Comparison of ENCODE assay signal across 23 cellular contexts in the genomic region with DNA sequence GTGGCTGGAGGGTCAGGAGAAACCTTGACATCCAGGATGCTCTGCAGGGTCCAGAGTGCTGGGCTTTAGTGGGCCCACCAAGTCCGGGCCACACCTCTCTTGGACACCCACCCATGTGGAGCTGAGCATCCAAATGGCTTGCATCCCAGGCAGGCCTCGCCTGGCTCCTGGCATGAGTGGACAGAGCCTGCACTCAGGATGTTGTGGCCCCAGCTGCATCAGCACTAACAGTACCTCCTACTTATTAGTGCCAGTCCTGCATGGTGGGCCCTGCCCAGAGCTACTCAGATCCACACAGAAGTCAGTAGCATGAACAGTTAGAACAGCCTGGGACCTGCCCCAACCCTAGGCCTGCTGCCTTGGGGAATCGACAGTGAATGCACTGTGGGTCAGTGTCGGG. TPM values are rescaled to one million over a fixed set of nuclear protein-coding genes. Genes with fewer than 3 reads are reported as not detected.
DNase-seq lines count a peak whose midpoint lies in the region; ATAC-seq and TF ChIP-seq lines count a peak whose summit lies in the region.
"Had no signal": no experiment of that assay in that cellular context is flagged by ENCODE, and none has a peak within 500 bp of the region (broad histone marks: within the 10 kb centered on the region; RNA-seq: fewer than 3 reads in every experiment).

No MANE protein-coding gene starts in this region.

- no peak overlapping the region for H3K27ac Mint-ChIP-seq in natural killer cell treated with Interleukin-12 subunit alpha and Interleukin-12 subunit beta and Interleukin-15 and Interleukin-18, amount 100 ng/mL, for 72 hours
- no peak overlapping the region for H3K27ac Mint-ChIP-seq in natural killer cell
- peak overlapping the region; percentile 84 for H3K27ac Mint-ChIP-seq in T-helper 2 cell treated with Interferon-gamma antibody and Interleukin-4, amounts not matched to agents 5 μg/mL and 100 μg/mL, for 36 hours
- H3K27ac Mint-ChIP-seq: activated CD8-positive, alpha-beta T cell treated with anti-CD3 and anti-CD28 coated beads, Interleukin-2, amount 10 ng/mL, durations not matched to agents 7 days and 5 days; activated naive CD4-positive, alpha-beta T cell treated with anti-CD3 and anti-CD28 coated beads, Interleukin-2, amount 10 ng/mL, durations not matched to agents 7 days and 5 days; activated T-cell treated with anti-CD3 and anti-CD28 coated beads, Interleukin-2, amount 50 U/mL, for 24 hours; endodermal cell; mesothelial cell of epicardium; nephron progenitor cell had no signal

- no peaks in the 10 kb centered on the region for H3K27me3 ChIP-seq in SJCRH30
- H3K27me3 ChIP-seq: upper lobe of left lung had no signal

- H3K36me3 ChIP-seq in mesodermal cell (ENCODE audit: control insufficient read depth, insufficient read depth, low read length) (no peaks in the 10 kb centered on the region), SJCRH30 (no peaks in the 10 kb centered on the region)
- H3K36me3 ChIP-seq: upper lobe of left lung had no signal

- no peaks in the 10 kb centered on the region for H3K36me3 Mint-ChIP-seq in natural killer cell treated with Interleukin-12 subunit alpha and Interleukin-12 subunit beta and Interleukin-15 and Interleukin-18, amount 100 ng/mL, for 72 hours
- H3K36me3 Mint-ChIP-seq in natural killer cell: no peaks in the 10 kb centered on the region
- H3K36me3 Mint-ChIP-seq in T-helper 2 cell treated with Interferon-gamma antibody and Interleukin-4, amounts not matched to agents 5 μg/mL and 100 μg/mL, for 36 hours (ENCODE audit: low read depth): no peaks in the 10 kb centered on the region
- H3K36me3 Mint-ChIP-seq: activated naive CD4-positive, alpha-beta T cell treated with anti-CD3 and anti-CD28 coated beads, Interleukin-2, amount 10 ng/mL, durations not matched to agents 7 days and 5 days; mesothelial cell of epicardium had no signal

- H3K9me3 ChIP-seq in mesodermal cell (ENCODE audit: control insufficient read depth, low read length) (no peaks in the 10 kb centered on the region), SJCRH30 (replicated peaks) (no peaks in the 10 kb centered on the region)
- H3K9me3 ChIP-seq: upper lobe of left lung had no signal

- intact Hi-C loops in natural killer cell (cut with micrococcal nuclease): no loop called here

- POLR2A ChIA-PET in HEK293T (lab: Yijun Ruan, JAX): no interaction called here

- DNase-seq in natural killer cell treated with Interleukin-12 subunit alpha and Interleukin-12 subunit beta and Interleukin-15 and Interleukin-18, amount 100 ng/mL, for 72 hours (ENCODE audit: low spot score): no peak
- DNase-seq in natural killer cell (no peak), HEK293T (ENCODE audit: extremely low spot score) (no peak), SJCRH30 (no peak)
- no peak for DNase-seq in T-helper 2 cell treated with Interferon-gamma antibody and Interleukin-4, amounts not matched to agents 5 μg/mL and 100 μg/mL, for 36 hours (ENCODE audit: low spot score)
- no peak for DNase-seq in activated CD4-positive, CD25-positive, alpha-beta regulatory T cell treated with anti-CD3 and anti-CD28 coated beads, Interleukin-2, amount 50 U/mL, for 72 hours
- DNase-seq: activated CD4-positive, CD25-positive, alpha-beta regulatory T cell; activated CD8-positive, alpha-beta T cell treated with anti-CD3 and anti-CD28 coated beads, Interleukin-2, amount 10 ng/mL, durations not matched to agents 7 days and 5 days; activated naive CD4-positive, alpha-beta T cell treated with anti-CD3 and anti-CD28 coated beads, Interleukin-2, amount 10 ng/mL, durations not matched to agents 7 days and 5 days; activated T-cell treated with anti-CD3 and anti-CD28 coated beads, Interleukin-2, amount 50 U/mL, for 24 hours; endodermal cell; left colon; NCI-H1694 treated with DMSO at 0.1 percent for 48 hours; NCI-H748 treated with DMSO at 0.1 percent for 48 hours; nephron progenitor cell; stimulated activated CD4-positive, alpha-beta T cell treated with anti-CD3 and anti-CD28 coated beads, Interleukin-4, amount 100 ng/mL, for 1 hour; T-helper 9 cell; upper lobe of left lung had no signal

- peaks cover 7 to 11% of the 10 kb centered on the region in 2 donors for H3K27me3 Mint-ChIP-seq in natural killer cell treated with Interleukin-12 subunit alpha and Interleukin-12 subunit beta and Interleukin-15 and Interleukin-18, amount 100 ng/mL, for 72 hours
- H3K27me3 Mint-ChIP-seq in natural killer cell (ENCODE audit: low read depth in 2 of 2): peaks cover 0 to 13% of the 10 kb centered on the region in 2 donors
- no peaks in the 10 kb centered on the region for H3K27me3 Mint-ChIP-seq in T-helper 2 cell treated with Interferon-gamma antibody and Interleukin-4, amounts not matched to agents 5 μg/mL and 100 μg/mL, for 36 hours (ENCODE audit: low read depth)
- H3K27me3 Mint-ChIP-seq: activated T-cell treated with anti-CD3 and anti-CD28 coated beads, Interleukin-2, amount 50 U/mL, for 24 hours had no signal

- H3K4me1 ChIP-seq in mesodermal cell (ENCODE audit: control insufficient read depth, insufficient read depth, low read length, poor library complexity, severe bottlenecking) (peaks cover 51% of the 10 kb centered on the region), SJCRH30 (peaks cover 7% of the 10 kb centered on the region)
- H3K4me1 ChIP-seq: upper lobe of left lung had no signal

- CTCF ChIA-PET in HEK293T (lab: Yijun Ruan, JAX): interaction anchor here (0.7 to 1.3 kb wide), 2 partner anchors 12 to 27 kb away, joined by 3 to 4 read pairs; no protein-coding TSS in a partner anchor

- 90 to 94% methylated on average over 4 of the region's 4 CpGs for WGBS in mesodermal cell (ENCODE audit: insufficient coverage in 2 of 2), 2 experiments

- no peak for TF ChIP-seq CTCF in natural killer cell (IDR thresholded peaks at IDR 0.05)

- ATAC-seq in natural killer cell treated with Interleukin-12 subunit alpha and Interleukin-12 subunit beta and Interleukin-15 and Interleukin-18, amount 100 ng/mL, for 72 hours: peak; percentile 22 to 40
- ATAC-seq in natural killer cell: no peak
- ATAC-seq in GM21529 (IDR thresholded peaks at IDR 0.05; ENCODE audit: unreplicated experiment): no peak
- ATAC-seq: left colon had no signal

- H3K4me3 ChIP-seq in mesodermal cell (ENCODE audit: extremely low read depth, insufficient read depth, low read length, poor library complexity, severe bottlenecking) (no peak overlapping the region), SJCRH30 (no peak overlapping the region)
- H3K4me3 ChIP-seq: coronary artery, upper lobe of left lung had no signal

- no peaks in the 10 kb centered on the region for H3K9me3 Mint-ChIP-seq in natural killer cell treated with Interleukin-12 subunit alpha and Interleukin-12 subunit beta and Interleukin-15 and Interleukin-18, amount 100 ng/mL, for 72 hours
- no peaks in the 10 kb centered on the region for H3K9me3 Mint-ChIP-seq in natural killer cell
- no peaks in the 10 kb centered on the region for H3K9me3 Mint-ChIP-seq in T-helper 2 cell treated with Interferon-gamma antibody and Interleukin-4, amounts not matched to agents 5 μg/mL and 100 μg/mL, for 36 hours
- H3K9me3 Mint-ChIP-seq: activated naive CD4-positive, alpha-beta T cell treated with anti-CD3 and anti-CD28 coated beads, Interleukin-2, amount 10 ng/mL, durations not matched to agents 7 days and 5 days; activated T-cell treated with anti-CD3 and anti-CD28 coated beads, Interleukin-2, amount 50 U/mL, for 24 hours; mesothelial cell of epicardium; nephron progenitor cell had no signal

- H3K27ac ChIP-seq in mesodermal cell (ENCODE audit: low read depth, low read length, severe bottlenecking) (peak overlapping the region; percentile 81), SJCRH30 (no peak overlapping the region)
- H3K27ac ChIP-seq: C4-2B, coronary artery, upper lobe of left lung had no signal

- H3K4me1 Mint-ChIP-seq in natural killer cell treated with Interleukin-12 subunit alpha and Interleukin-12 subunit beta and Interleukin-15 and Interleukin-18, amount 100 ng/mL, for 72 hours (ENCODE audit: low read depth in 2 of 2): peaks cover 8 to 9% of the 10 kb centered on the region in 2 donors
- peaks cover 8 to 9% of the 10 kb centered on the region in 2 donors for H3K4me1 Mint-ChIP-seq in natural killer cell
- H3K4me1 Mint-ChIP-seq in T-helper 2 cell treated with Interferon-gamma antibody and Interleukin-4, amounts not matched to agents 5 μg/mL and 100 μg/mL, for 36 hours (ENCODE audit: low read depth): peaks cover 49% of the 10 kb centered on the region

- H3K4me3 Mint-ChIP-seq in natural killer cell treated with Interleukin-12 subunit alpha and Interleukin-12 subunit beta and Interleukin-15 and Interleukin-18, amount 100 ng/mL, for 72 hours: no peak overlapping the region
- no peak overlapping the region for H3K4me3 Mint-ChIP-seq in natural killer cell
- H3K4me3 Mint-ChIP-seq in T-helper 2 cell treated with Interferon-gamma antibody and Interleukin-4, amounts not matched to agents 5 μg/mL and 100 μg/mL, for 36 hours: no peak overlapping the region
- H3K4me3 Mint-ChIP-seq: activated CD8-positive, alpha-beta T cell treated with anti-CD3 and anti-CD28 coated beads, Interleukin-2, amount 10 ng/mL, durations not matched to agents 7 days and 5 days; activated naive CD4-positive, alpha-beta T cell treated with anti-CD3 and anti-CD28 coated beads, Interleukin-2, amount 10 ng/mL, durations not matched to agents 7 days and 5 days; activated T-cell treated with anti-CD3 and anti-CD28 coated beads, Interleukin-2, amount 50 U/mL, for 24 hours; endodermal cell; mesothelial cell of epicardium; nephron progenitor cell had no signal

TF ChIP-seq in HEK293T, 16 proteins besides CTCF, POLR2A, EP300 and RAD21:
- TF ChIP-seq, protein P1, sequence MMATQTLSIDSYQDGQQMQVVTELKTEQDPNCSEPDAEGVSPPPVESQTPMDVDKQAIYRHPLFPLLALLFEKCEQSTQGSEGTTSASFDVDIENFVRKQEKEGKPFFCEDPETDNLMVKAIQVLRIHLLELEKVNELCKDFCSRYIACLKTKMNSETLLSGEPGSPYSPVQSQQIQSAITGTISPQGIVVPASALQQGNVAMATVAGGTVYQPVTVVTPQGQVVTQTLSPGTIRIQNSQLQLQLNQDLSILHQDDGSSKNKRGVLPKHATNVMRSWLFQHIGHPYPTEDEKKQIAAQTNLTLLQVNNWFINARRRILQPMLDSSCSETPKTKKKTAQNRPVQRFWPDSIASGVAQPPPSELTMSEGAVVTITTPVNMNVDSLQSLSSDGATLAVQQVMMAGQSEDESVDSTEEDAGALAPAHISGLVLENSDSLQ (IDR thresholded peaks at IDR 0.05): no peak
- TF ChIP-seq HDGF (IDR thresholded peaks at IDR 0.05; ENCODE audit: borderline replicate concordance) (no peak), SP1 (IDR thresholded peaks at IDR 0.05) (no peak)

RNA-seq across cellular contexts. Expression of a gene that starts 42.2 kb away (rescaled TPM):
- total RNA-seq in natural killer cell treated with Interleukin-12 subunit alpha and Interleukin-12 subunit beta and Interleukin-15 and Interleukin-18, amount 100 ng/mL, for 72 hours: 10 to 100 TPM; 40.9 to 46.6 TPM
- total RNA-seq in natural killer cell: 10 to 100 TPM; 32.4 to 39.1 (median 35.3) TPM
- 54.9 TPM for polyA plus RNA-seq in mesodermal cell (2013, experiment 1 of 2)
- 56.0 TPM for polyA plus RNA-seq in mesodermal cell (2013, experiment 2 of 2)
- total RNA-seq in SJCRH30 (2014; rRNA removed; shearing (Covaris generic)): 94.8 and 95.3 TPM in 2 replicates

Comparison
In these comparisons a context has a peak if more than half of its experiments do, and no peak if none do; other contexts are left out.
1. ATAC-seq: peak in natural killer cell treated with Interleukin-12 subunit alpha and Interleukin-12 subunit beta and Interleukin-15 and Interleukin-18, amount 100 ng/mL, for 72 hours (2 of 2); none in natural killer cell (0 of 3) and GM21529 (single experiment).